In genomic region chr22:47069270-47069669, GRCh38 we compare ENCODE assay signal across 16 cellular contexts.
DNase-seq lines count a peak whose midpoint lies in the region; ATAC-seq and TF ChIP-seq lines count a peak whose summit lies in the region.
"Had no signal": no experiment of that assay in that cellular context is flagged by ENCODE, and none has a peak within 500 bp of the region (broad histone marks: within the 10 kb centered on the region; RNA-seq: fewer than 3 reads in every experiment).

No MANE protein-coding gene starts in this region.

- CTCF ChIA-PET in mammary epithelial cell (lab: Charles Lee; ENCODE audit: low non-redundant PET) = no interaction called here

- H3K4me3 ChIP-seq in left ventricle myocardium inferior = no peak overlapping the region
- H3K4me3 ChIP-seq in spleen = no peak overlapping the region
- H3K4me3 ChIP-seq in mammary epithelial cell (replicated peaks in 1 of 3; ENCODE audit: insufficient read depth in 1 of 3, low read depth in 2 of 3, low read length in 3 of 3) = no peak overlapping the region
- H3K4me3 ChIP-seq: BLaER1 treated with 17β-estradiol and CSF1 and Interleukin-3, amounts not matched to agents 10 nM and 100 nM had no signal

- peaks cover 3% of the 10 kb centered on the region for H3K9me3 Mint-ChIP-seq in nephron progenitor cell
- H3K9me3 Mint-ChIP-seq: H9 had no signal

- H3K27ac ChIP-seq in left ventricle myocardium inferior (replicated peaks) = no peak overlapping the region
- no peak overlapping the region for H3K27ac ChIP-seq in spleen
- H3K27ac ChIP-seq in mammary epithelial cell (ENCODE audit: insufficient read depth, low read depth, low read length) = no peak overlapping the region
- H3K27ac ChIP-seq: BLaER1 treated with 17β-estradiol and CSF1 and Interleukin-3, amounts not matched to agents 10 nM and 100 nM had no signal

- H3K9me3 ChIP-seq in left ventricle myocardium inferior (replicated peaks) = peaks cover 11% of the 10 kb centered on the region
- H3K9me3 ChIP-seq in spleen = peaks cover 0 to 9% (median 4%) of the 10 kb centered on the region in 8 donors
- no peaks in the 10 kb centered on the region for H3K9me3 ChIP-seq in mammary epithelial cell (replicated peaks; ENCODE audit: insufficient read depth, low read length)

- no peak for TF ChIP-seq POLR2A in spleen (IDR thresholded peaks at IDR 0.05)

- DNase-seq in left ventricle myocardium superior (peak; percentile 11), left ventricle myocardium inferior (no peak), nephron progenitor cell (no peak), spleen (peak; percentile 10), NCI-H146 treated with DMSO at 0.1 percent for 48 hours (lab: John Stamatoyannopoulos, UW; ENCODE audit: unreplicated experiment) (no peak), mammary epithelial cell (no peak)
- DNase-seq: Calu3; CD8-positive, alpha-beta T cell; DMS79 treated with DMSO at 0.1 percent for 48 hours; GF-D8; GOT3 had no signal

- H3K36me3 Mint-ChIP-seq in nephron progenitor cell (ENCODE audit: low read depth) = peaks cover 12% of the 10 kb centered on the region

- H3K4me3 Mint-ChIP-seq in nephron progenitor cell = no peak overlapping the region
- H3K4me3 Mint-ChIP-seq: B cell; CD8-positive, alpha-beta T cell; H9 had no signal

- peaks cover 11% of the 10 kb centered on the region for H3K36me3 ChIP-seq in left ventricle myocardium inferior
- H3K36me3 ChIP-seq in spleen = peaks cover 0 to 53% (median 3%) of the 10 kb centered on the region in 6 donors
- no peaks in the 10 kb centered on the region for H3K36me3 ChIP-seq in mammary epithelial cell (ENCODE audit: insufficient read depth, low read length)

- intact Hi-C loops in left ventricle myocardium superior (cut with micrococcal nuclease) = no loop called here
- intact Hi-C loops in left ventricle myocardium inferior (cut with micrococcal nuclease) = no loop called here
- intact Hi-C loops in spleen (cut with DNase I; ENCODE audit: low total_unique reads) = no loop called here
- intact Hi-C loops in mammary epithelial cell (cut with micrococcal nuclease) = no loop called here

- H3K27ac Mint-ChIP-seq in nephron progenitor cell = peak overlapping the region; percentile 23
- H3K27ac Mint-ChIP-seq: B cell; CD8-positive, alpha-beta T cell; H9 had no signal

- H4K20me1 ChIP-seq in mammary epithelial cell (ENCODE audit: insufficient read depth, low read length) = no peaks in the 10 kb centered on the region

- ATAC-seq in left ventricle myocardium superior (no peak), GM21360 (IDR thresholded peaks at IDR 0.05; ENCODE audit: unreplicated experiment) (no peak)
- ATAC-seq: CD8-positive, alpha-beta T cell; HepG2 had no signal

- H3K4me1 ChIP-seq in left ventricle myocardium inferior (peaks cover 3% of the 10 kb centered on the region), spleen (peaks cover 0 to 11% (median 5%) of the 10 kb centered on the region in 6 donors), mammary epithelial cell (ENCODE audit: insufficient read depth, low read length) (no peaks in the 10 kb centered on the region)

- 90 to 97% (median 96%) methylated on average over 10 to 14 of the region's 14 CpGs for WGBS in spleen, 5 donors
- 98% methylated on average over 9 of the region's 14 CpGs for WGBS in mammary epithelial cell (ENCODE audit: low coverage, missing lambda C conversion rate)

- H3K27me3 ChIP-seq in left ventricle myocardium inferior (ENCODE audit: low read depth) (no peaks in the 10 kb centered on the region), spleen (replicated peaks in 1 of 7) (no peaks in the 10 kb centered on the region), mammary epithelial cell (ENCODE audit: insufficient read depth, low read length) (no peaks in the 10 kb centered on the region)
- H3K27me3 ChIP-seq: BLaER1 treated with 17β-estradiol and CSF1 and Interleukin-3, amounts not matched to agents 10 nM and 100 nM had no signal

- BruUV-seq in mammary epithelial cell (replicated peaks; lab: Mats Ljungman, UMichigan) = no TSS peak

- TF ChIP-seq CTCF in left ventricle myocardium inferior (IDR thresholded peaks at IDR 0.05; ENCODE audit: borderline replicate concordance) (no peak), nephron progenitor cell (IDR thresholded peaks at IDR 0.05) (no peak), spleen (IDR thresholded peaks at IDR 0.05 in 8 of 11, conservative IDR thresholded peaks at IDR 0.05 in 3 of 11) (no peak), mammary epithelial cell (conservative IDR thresholded peaks at IDR 0.05 in 1 of 2, IDR thresholded peaks at IDR 0.05 in 1 of 2; ENCODE audit: extremely low read depth in 1 of 2, insufficient read depth in 1 of 2, low read depth in 1 of 2, low read length in 2 of 2) (no peak)

- peaks cover 8% of the 10 kb centered on the region for H3K4me1 Mint-ChIP-seq in nephron progenitor cell

- no peak overlapping the region for H2AFZ ChIP-seq in mammary epithelial cell (ENCODE audit: low read depth, low read length)

- H3K4me2 ChIP-seq in mammary epithelial cell (ENCODE audit: insufficient read depth, low read depth, low read length) = no peak overlapping the region
- H3K4me2 ChIP-seq: BLaER1 treated with 17β-estradiol and CSF1 and Interleukin-3, amounts not matched to agents 10 nM and 100 nM had no signal

- H3K79me2 ChIP-seq in mammary epithelial cell (ENCODE audit: insufficient read depth, low read length) = peaks cover 10% of the 10 kb centered on the region

- no peaks in the 10 kb centered on the region for H3K27me3 Mint-ChIP-seq in nephron progenitor cell (ENCODE audit: low read depth, poor library complexity)
- H3K27me3 Mint-ChIP-seq: B cell had no signal

- dilution Hi-C loops in mammary epithelial cell (cut with HindIII; ENCODE audit: low sequenced_read_pairs) = no loop called here

- in situ Hi-C loops in mammary epithelial cell (cut with MboI; ENCODE audit: low sequenced_read_pairs in 2 of 2) = no loop called here

- no peak overlapping the region for H3K9ac ChIP-seq in mammary epithelial cell (ENCODE audit: insufficient read depth, low read length)
- H3K9ac ChIP-seq: BLaER1 treated with 17β-estradiol and CSF1 and Interleukin-3, amounts not matched to agents 10 nM and 100 nM had no signal

Comparison
In these comparisons a context has a peak if more than half of its experiments do, and no peak if none do; other contexts are left out.
1. DNase-seq: peak in left ventricle myocardium superior (single experiment) and spleen (single experiment); none in left ventricle myocardium inferior (single experiment), nephron progenitor cell (single experiment), NCI-H146 treated with DMSO at 0.1 percent for 48 hours (single experiment) and mammary epithelial cell (single experiment).